Comparison of ENCODE assay signal across 29 cellular contexts in the genomic region with DNA sequence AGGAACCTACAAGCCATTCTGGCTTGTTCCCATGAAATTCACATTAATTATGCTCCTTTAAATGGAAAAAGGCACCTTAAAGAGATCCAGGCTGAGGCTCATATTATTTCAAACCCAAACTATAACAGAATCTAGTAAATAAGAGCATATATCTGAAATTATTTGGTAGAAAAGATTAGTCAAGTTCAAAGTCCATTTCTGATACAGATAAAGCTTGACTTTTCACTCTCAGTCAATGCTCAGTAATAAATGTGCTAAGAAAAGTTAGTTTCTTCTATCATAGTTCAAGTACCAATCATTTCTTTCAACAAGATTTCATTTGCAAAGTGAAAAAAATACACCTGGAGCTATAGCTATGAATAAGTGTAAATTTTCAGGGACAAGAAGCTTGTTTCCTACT.
"Had no signal": no experiment of that assay in that cellular context is flagged by ENCODE, and none has a peak within 500 bp of the region (broad histone marks: within the 10 kb centered on the region; RNA-seq: fewer than 3 reads in every experiment).

No MANE protein-coding gene starts in this region.

- H3K27ac Mint-ChIP-seq: natural killer cell; nephron progenitor cell; neural progenitor cell; stimulated activated naive B cell treated with anti-CD40 and anti-IgM and Interleukin-4, amounts not matched to agents 10 μg/mL and 1 μg/mL and 100 μg/mL, for 72 hours had no signal

- H3K9me3 ChIP-seq: left lung, neutrophil, ovary, prostate gland, sigmoid colon, stomach, testis, thyroid gland, transverse colon, upper lobe of left lung, vagina had no signal

- DNase-seq: heart right ventricle; hippocampal formation; kidney; left colon; left lung; natural killer cell; nephron progenitor cell; occipital lobe; ovary; posterior cingulate gyrus; retina; right cardiac atrium; sigmoid colon; stimulated activated CD4-positive, alpha-beta T cell treated with anti-CD3 and anti-CD28 coated beads, Interleukin-15, amount 100 ng/mL, for 24 hours; stimulated activated CD4-positive, alpha-beta T cell treated with anti-CD3 and anti-CD28 coated beads, Interleukin-2, amount 100 ng/mL, for 24 hours; stimulated activated CD4-positive, alpha-beta T cell treated with anti-CD3 and anti-CD28 coated beads, Interleukin-4, amount 100 ng/mL, for 1 hour; stimulated activated naive B cell treated with anti-CD40 and anti-IgM and Interleukin-4, amounts not matched to agents 10 μg/mL and 1 μg/mL and 100 μg/mL, for 72 hours; stimulated activated naive CD8-positive, alpha-beta T cell treated with anti-CD3 and anti-CD28 coated beads, Interleukin-15, Interleukin-2, amounts not matched to agents 100 U/mL and 50 U/mL, for 24 hours; stomach; testis; thyroid gland; transverse colon; upper lobe of left lung had no signal

- H3K4me3 Mint-ChIP-seq: natural killer cell; nephron progenitor cell; neural progenitor cell; stimulated activated naive B cell treated with anti-CD40 and anti-IgM and Interleukin-4, amounts not matched to agents 10 μg/mL and 1 μg/mL and 100 μg/mL, for 72 hours had no signal

- H3K27me3 ChIP-seq: heart right ventricle, left lung, neural progenitor cell, neutrophil, ovary, sigmoid colon, stomach, testis, thyroid gland, transverse colon, upper lobe of left lung, vagina had no signal

- ATAC-seq: heart right ventricle; left colon; left lung; natural killer cell; right cardiac atrium; stimulated activated naive CD8-positive, alpha-beta T cell treated with anti-CD3 and anti-CD28 coated beads, Interleukin-15, Interleukin-2, amounts not matched to agents 100 U/mL and 50 U/mL, for 24 hours had no signal

- H3K4me1 ChIP-seq: heart right ventricle, left lung, neural progenitor cell, prostate gland, sigmoid colon, testis, thyroid gland, transverse colon, upper lobe of left lung, vagina had no signal

- H3K9me3 Mint-ChIP-seq: natural killer cell, neural progenitor cell had no signal

- H2AFZ ChIP-seq: neural progenitor cell had no signal

- H3K36me3 ChIP-seq: neural progenitor cell, neutrophil, ovary, prostate gland had no signal

- H3K4me3 ChIP-seq: heart right ventricle, left lung, lung, neural progenitor cell, ovary, prostate gland, sigmoid colon, smooth muscle cell, stomach, testis, thyroid gland, transverse colon, upper lobe of left lung, vagina had no signal

- H3K36me3 Mint-ChIP-seq: natural killer cell, neural progenitor cell had no signal

- H3K4me2 ChIP-seq: neural progenitor cell, smooth muscle cell had no signal

- H3K9ac ChIP-seq: neural progenitor cell had no signal

- H3K27ac ChIP-seq: heart right ventricle, left lung, neural progenitor cell, neutrophil, ovary, prostate gland, sigmoid colon, testis, thyroid gland, transverse colon, upper lobe of left lung, vagina had no signal

- H3K27me3 Mint-ChIP-seq: stimulated activated naive B cell treated with anti-CD40 and anti-IgM and Interleukin-4, amounts not matched to agents 10 μg/mL and 1 μg/mL and 100 μg/mL, for 72 hours had no signal

- H3K4me1 Mint-ChIP-seq: nephron progenitor cell, neural progenitor cell had no signal
